In genomic region chr10:129394739-129395298, GRCh38 we compare ENCODE assay signal across 21 cellular contexts.
DNase-seq lines count a peak whose midpoint lies in the region; ATAC-seq, FAIRE-seq and TF ChIP-seq lines count a peak whose summit lies in the region.
"Had no signal": no experiment of that assay in that cellular context is flagged by ENCODE, and none has a peak within 500 bp of the region (broad histone marks: within the 10 kb centered on the region; RNA-seq: fewer than 3 reads in every experiment).

No MANE protein-coding gene starts in this region.

- H3K4me3 ChIP-seq in right atrium auricular region (no peak overlapping the region), endodermal cell (ENCODE audit: low read length) (no peak overlapping the region), neural progenitor cell (no peak overlapping the region), HAP-1 (no peak overlapping the region)
- H3K4me3 ChIP-seq: BLaER1 treated with 17β-estradiol and CSF1 and Interleukin-3, amounts not matched to agents 10 nM and 100 nM; GM12878; GM23248; K562 had no signal

- no peak overlapping the region for H3K27ac Mint-ChIP-seq in endodermal cell
- no peak overlapping the region for H3K27ac Mint-ChIP-seq in neural progenitor cell
- H3K27ac Mint-ChIP-seq: B cell; CD8-positive, alpha-beta T cell; H9 had no signal

- H3K9me3 ChIP-seq in right atrium auricular region (no peaks in the 10 kb centered on the region), endodermal cell (ENCODE audit: control insufficient read depth, low read length) (no peaks in the 10 kb centered on the region), neural progenitor cell (ENCODE audit: low read depth) (no peaks in the 10 kb centered on the region), HAP-1 (no peaks in the 10 kb centered on the region)
- H3K9me3 ChIP-seq: BLaER1 treated with 17β-estradiol and CSF1 and Interleukin-3, amounts not matched to agents 10 nM and 100 nM had no signal

- no peaks in the 10 kb centered on the region for H4K20me1 ChIP-seq in neural progenitor cell (ENCODE audit: low read depth)
- H4K20me1 ChIP-seq: BLaER1 treated with 17β-estradiol and CSF1 and Interleukin-3, amounts not matched to agents 10 nM and 100 nM had no signal

- H3K36me3 ChIP-seq in right atrium auricular region (no peaks in the 10 kb centered on the region), endodermal cell (ENCODE audit: control insufficient read depth, insufficient read depth, low read length) (no peaks in the 10 kb centered on the region), neural progenitor cell (no peaks in the 10 kb centered on the region), HAP-1 (replicated peaks) (no peaks in the 10 kb centered on the region)
- H3K36me3 ChIP-seq: BLaER1 treated with 17β-estradiol and CSF1 and Interleukin-3, amounts not matched to agents 10 nM and 100 nM had no signal

- H3K9me3 Mint-ChIP-seq in endodermal cell (no peaks in the 10 kb centered on the region), neural progenitor cell (no peaks in the 10 kb centered on the region)
- H3K9me3 Mint-ChIP-seq: CD8-positive, alpha-beta T cell; H9 had no signal

- no peak for ATAC-seq in HG02884 (IDR thresholded peaks at IDR 0.05; ENCODE audit: unreplicated experiment)
- ATAC-seq: CD8-positive, alpha-beta T cell; GM12878; K562 had no signal

- no peak overlapping the region for H3K4me2 ChIP-seq in neural progenitor cell
- H3K4me2 ChIP-seq: BLaER1 treated with 17β-estradiol and CSF1 and Interleukin-3, amounts not matched to agents 10 nM and 100 nM had no signal

- no peak for FAIRE-seq in D721Med (lab: Jason Lieb, UNC)
- FAIRE-seq: GM12878, HTR-8/SVneo, K562 had no signal

- H3K79me2 ChIP-seq in neural progenitor cell (ENCODE audit: low read depth), result no peaks in the 10 kb centered on the region

- H3K4me1 ChIP-seq in right atrium auricular region (no peaks in the 10 kb centered on the region), endodermal cell (ENCODE audit: control insufficient read depth, insufficient read depth, low read length) (no peaks in the 10 kb centered on the region), neural progenitor cell (peaks cover 24% of the 10 kb centered on the region), HAP-1 (no peaks in the 10 kb centered on the region)
- H3K4me1 ChIP-seq: BLaER1 treated with 17β-estradiol and CSF1 and Interleukin-3, amounts not matched to agents 10 nM and 100 nM had no signal

- intact Hi-C loops in cardiac septum (cut with DNase I), result no loop called here

- H3K36me3 Mint-ChIP-seq in endodermal cell (ENCODE audit: low read depth), result no peaks in the 10 kb centered on the region
- H3K36me3 Mint-ChIP-seq in neural progenitor cell, result no peaks in the 10 kb centered on the region
- H3K36me3 Mint-ChIP-seq: CD8-positive, alpha-beta T cell had no signal

- no peaks in the 10 kb centered on the region for H3K27me3 Mint-ChIP-seq in endodermal cell (ENCODE audit: insufficient read depth)
- peaks cover 3% of the 10 kb centered on the region for H3K27me3 Mint-ChIP-seq in neural progenitor cell (ENCODE audit: insufficient read depth, low read depth)

- no peak overlapping the region for H2AFZ ChIP-seq in neural progenitor cell (replicated peaks)
- H2AFZ ChIP-seq: GM23248 had no signal

- WGBS in endodermal cell (ENCODE audit: insufficient coverage in 1 of 2, insufficient read length in 1 of 2), 2 experiments, result 83 to 89% methylated on average over 19 to 20 of the region's 20 CpGs

- H3K27me3 ChIP-seq in right atrium auricular region (no peaks in the 10 kb centered on the region), endodermal cell (ENCODE audit: control insufficient read depth, insufficient read depth, low read length, poor library complexity, severe bottlenecking) (no peaks in the 10 kb centered on the region), neural progenitor cell (no peaks in the 10 kb centered on the region), HAP-1 (ENCODE audit: low read depth) (peaks cover 10% of the 10 kb centered on the region)
- H3K27me3 ChIP-seq: BLaER1 treated with 17β-estradiol and CSF1 and Interleukin-3, amounts not matched to agents 10 nM and 100 nM had no signal

- in situ Hi-C loops in HAP-1 (cut with MboI; ENCODE audit: low sequenced_read_pairs), result no loop called here

- H3K9ac ChIP-seq in endodermal cell (ENCODE audit: extremely low read depth, low read length, poor library complexity, severe bottlenecking) (no peak overlapping the region), neural progenitor cell (no peak overlapping the region)
- H3K9ac ChIP-seq: BLaER1 treated with 17β-estradiol and CSF1 and Interleukin-3, amounts not matched to agents 10 nM and 100 nM; GM23248 had no signal

- no peak for TF ChIP-seq CTCF in right atrium auricular region (IDR thresholded peaks at IDR 0.05)
- no peak for TF ChIP-seq CTCF in endodermal cell (conservative IDR thresholded peaks at IDR 0.05)
- no peak for TF ChIP-seq CTCF in neural progenitor cell (IDR thresholded peaks at IDR 0.05)
- no peak for TF ChIP-seq CTCF in D721Med (IDR thresholded peaks at IDR 0.05; ENCODE audit: insufficient read depth, missing control alignments)

- no peaks in the 10 kb centered on the region for H3F3A ChIP-seq in neural progenitor cell (ENCODE audit: low read depth)

- DNase-seq in right atrium auricular region (ENCODE audit: low spot score) (peak; percentile 2), cardiac septum (ENCODE audit: low spot score) (no peak), endodermal cell (peak; percentile 28), neural progenitor cell (ENCODE audit: low spot score) (no peak), HAP-1 (ENCODE audit: low spot score in 2 of 2) (no peak), D721Med (ENCODE audit: insufficient read length, low spot score) (no peak)
- DNase-seq: Calu3; CD8-positive, alpha-beta T cell; DMS 273 treated with DMSO at 0.1 percent for 48 hours; DMS53; DND-41; EL; GM23248; H9; IMR-90 had no signal

- H3K27ac ChIP-seq in right atrium auricular region, result no peak overlapping the region
- H3K27ac ChIP-seq in endodermal cell (ENCODE audit: low read depth, low read length), result no peak overlapping the region
- no peak overlapping the region for H3K27ac ChIP-seq in neural progenitor cell
- H3K27ac ChIP-seq: BLaER1 treated with 17β-estradiol and CSF1 and Interleukin-3, amounts not matched to agents 10 nM and 100 nM; GM23248 had no signal

- H3K4me3 Mint-ChIP-seq in endodermal cell, result no peak overlapping the region
- H3K4me3 Mint-ChIP-seq in neural progenitor cell, result peak overlapping the region; percentile 65
- H3K4me3 Mint-ChIP-seq: B cell; CD8-positive, alpha-beta T cell had no signal

- H3K4me1 Mint-ChIP-seq in endodermal cell, result no peaks in the 10 kb centered on the region
- peaks cover 22% of the 10 kb centered on the region for H3K4me1 Mint-ChIP-seq in neural progenitor cell
- H3K4me1 Mint-ChIP-seq: B cell had no signal

Comparison
In these comparisons a context has a peak if more than half of its experiments do, and no peak if none do; other contexts are left out.
1. DNase-seq: peak in right atrium auricular region (single experiment) and endodermal cell (single experiment); none in cardiac septum (single experiment), neural progenitor cell (single experiment), HAP-1 (0 of 2) and D721Med (single experiment).